ENCODE assay signal across 14 cellular contexts in genomic region chr4:78673258-78673817, GRCh38.
DNase-seq lines count a peak whose midpoint lies in the region; ATAC-seq and TF ChIP-seq lines count a peak whose summit lies in the region.
"Had no signal": no experiment of that assay in that cellular context is flagged by ENCODE, and none has a peak within 500 bp of the region (broad histone marks: within the 10 kb centered on the region; RNA-seq: fewer than 3 reads in every experiment).

No MANE protein-coding gene starts in this region.

- H3K27me3 ChIP-seq in DOHH2 (ENCODE audit: control insufficient read depth, low read length) (peaks cover 7% of the 10 kb centered on the region; the same call in 1 of the 2 replicates), Loucy (ENCODE audit: insufficient read depth, low read length, poor library complexity, severe bottlenecking) (no peaks in the 10 kb centered on the region)
- H3K27me3 ChIP-seq: BLaER1 had no signal

- H3K9me2 ChIP-seq in DOHH2 (replicated peaks; ENCODE audit: control insufficient read depth, low read length) = no peaks in the 10 kb centered on the region
- no peaks in the 10 kb centered on the region for H3K9me2 ChIP-seq in Loucy (replicated peaks; ENCODE audit: low read depth, low read length)

- no peak overlapping the region for H3K4me3 Mint-ChIP-seq in dendritic cell treated with granulocyte-macrophage colony-stimulating factor and Interleukin-4, amounts not matched to agents 40 ng/mL and 50 ng/mL, for 4 days
- H3K4me3 Mint-ChIP-seq in naive B cell = peak overlapping the region in 7 of 8 donors; percentile 52 to 83 (median 68)
- H3K4me3 Mint-ChIP-seq: CD4-positive, alpha-beta T cell; HFFc6 had no signal

- H3K9me3 ChIP-seq in DOHH2 (ENCODE audit: control insufficient read depth, insufficient read depth, low read length) (no peaks in the 10 kb centered on the region), Loucy (ENCODE audit: insufficient read depth, low read depth, low read length) (no peaks in the 10 kb centered on the region)

- 0 out of 2 replicates have a peak overlapping the region, but pooled peaks have one; percentile 29 for H2AFZ ChIP-seq in Loucy (ENCODE audit: low read length)

- peaks cover 33% of the 10 kb centered on the region for H3K4me1 Mint-ChIP-seq in dendritic cell treated with granulocyte-macrophage colony-stimulating factor and Interleukin-4, amounts not matched to agents 40 ng/mL and 50 ng/mL, for 4 days (ENCODE audit: low read depth)
- H3K4me1 Mint-ChIP-seq in naive B cell = peaks cover 42 to 54% (median 47%) of the 10 kb centered on the region in 3 donors

- H3K27ac Mint-ChIP-seq in dendritic cell treated with granulocyte-macrophage colony-stimulating factor and Interleukin-4, amounts not matched to agents 40 ng/mL and 50 ng/mL, for 4 days = peak overlapping the region; percentile 79
- peak overlapping the region; percentile 48 to 94 (median 69) for H3K27ac Mint-ChIP-seq in naive B cell
- H3K27ac Mint-ChIP-seq: CD4-positive, alpha-beta T cell; HFFc6 had no signal

- H3K4me2 ChIP-seq in DOHH2 (ENCODE audit: low read length) (peak overlapping the region; percentile 28), Loucy (ENCODE audit: low read depth, low read length, poor library complexity, severe bottlenecking) (no peak overlapping the region)
- H3K4me2 ChIP-seq: BLaER1 had no signal

- H3K79me2 ChIP-seq in DOHH2 (ENCODE audit: control insufficient read depth, low read length) (no peaks in the 10 kb centered on the region), Loucy (ENCODE audit: insufficient read depth, low read length) (no peaks in the 10 kb centered on the region)

- peak overlapping the region; percentile 2; the same call in 1 of the 2 replicates for H3K4me3 ChIP-seq in DOHH2 (ENCODE audit: low read length)
- no peak overlapping the region for H3K4me3 ChIP-seq in Loucy (ENCODE audit: low read length, poor library complexity, severe bottlenecking)
- H3K4me3 ChIP-seq: BLaER1 had no signal

- H4K20me1 ChIP-seq in DOHH2 (ENCODE audit: control insufficient read depth, insufficient read depth, low read depth, low read length) = no peaks in the 10 kb centered on the region
- no peaks in the 10 kb centered on the region for H4K20me1 ChIP-seq in Loucy (ENCODE audit: insufficient read depth, low read length, poor library complexity, severe bottlenecking)
- H4K20me1 ChIP-seq: BLaER1 had no signal

- DNase-seq in naive B cell (peak; percentile 49), AG08396 (ENCODE audit: low spot score) (no peak)
- no peak for DNase-seq in activated CD4-positive, alpha-beta T cell treated with anti-CD3 and anti-CD28 coated beads for 1 hour
- DNase-seq in stimulated activated CD4-positive, alpha-beta T cell treated with anti-CD3 and anti-CD28 coated beads, Interleukin-2, amount 100 ng/mL, for 48 hours = no peak
- DNase-seq: Calu3; CD4-positive, alpha-beta T cell; DMS 273 treated with DMSO at 0.1 percent for 48 hours; HCEC 1CT; HFFc6 had no signal

- peaks cover 32% of the 10 kb centered on the region for H3K4me1 ChIP-seq in DOHH2 (ENCODE audit: control insufficient read depth, low read length)
- peaks cover 7% of the 10 kb centered on the region for H3K4me1 ChIP-seq in Loucy (ENCODE audit: insufficient read depth, low read length, poor library complexity, severe bottlenecking)

- H3K9me3 Mint-ChIP-seq in dendritic cell treated with granulocyte-macrophage colony-stimulating factor and Interleukin-4, amounts not matched to agents 40 ng/mL and 50 ng/mL, for 4 days = peaks cover 8% of the 10 kb centered on the region
- peaks cover 2 to 5% (median 3%) of the 10 kb centered on the region in 7 donors for H3K9me3 Mint-ChIP-seq in naive B cell
- H3K9me3 Mint-ChIP-seq: CD4-positive, alpha-beta T cell; HFFc6 had no signal

- H3K36me3 Mint-ChIP-seq in dendritic cell treated with granulocyte-macrophage colony-stimulating factor and Interleukin-4, amounts not matched to agents 40 ng/mL and 50 ng/mL, for 4 days (ENCODE audit: low read depth) = peaks cover 25% of the 10 kb centered on the region
- no peaks in the 10 kb centered on the region for H3K36me3 Mint-ChIP-seq in naive B cell

- H3K36me3 ChIP-seq in DOHH2 (ENCODE audit: control insufficient read depth, low read length) (no peaks in the 10 kb centered on the region), Loucy (ENCODE audit: insufficient read depth, low read length) (no peaks in the 10 kb centered on the region)
- H3K36me3 ChIP-seq: BLaER1 had no signal

- H3F3A ChIP-seq in DOHH2 (ENCODE audit: control insufficient read depth, insufficient read depth) = no peaks in the 10 kb centered on the region
- no peaks in the 10 kb centered on the region for H3F3A ChIP-seq in Loucy (ENCODE audit: low read depth)

- 0 out of 2 replicates have a peak overlapping the region, but pooled peaks have one; percentile 1 for H3K27ac ChIP-seq in DOHH2 (ENCODE audit: low read depth, low read length)
- H3K27ac ChIP-seq: BLaER1 had no signal

- TF ChIP-seq CTCF in DOHH2 (IDR thresholded peaks at IDR 0.05; ENCODE audit: low read depth, low read length, poor library complexity, severe bottlenecking) = no peak
- TF ChIP-seq CTCF in Loucy (conservative IDR thresholded peaks at IDR 0.05; ENCODE audit: low read length) = no peak

- H3K9ac ChIP-seq in Loucy (ENCODE audit: low read depth, low read length, poor library complexity, severe bottlenecking) = no peak overlapping the region
- H3K9ac ChIP-seq: BLaER1 had no signal

- intact Hi-C loops in dendritic cell treated with granulocyte-macrophage colony-stimulating factor and Interleukin-4, amounts not matched to agents 40 ng/mL and 50 ng/mL, for 4 days (cut with micrococcal nuclease) = no loop called here

- H3K27me3 Mint-ChIP-seq in dendritic cell treated with granulocyte-macrophage colony-stimulating factor and Interleukin-4, amounts not matched to agents 40 ng/mL and 50 ng/mL, for 4 days = no peaks in the 10 kb centered on the region
- H3K27me3 Mint-ChIP-seq in naive B cell = no peaks in the 10 kb centered on the region
- H3K27me3 Mint-ChIP-seq: CD4-positive, alpha-beta T cell had no signal

- ATAC-seq in naive B cell (ENCODE audit: low read depth in 2 of 2) = peak; percentile 88 to 89
- ATAC-seq in GM21447 (IDR thresholded peaks at IDR 0.05; ENCODE audit: unreplicated experiment) = no peak
